Comparison of ENCODE assay signal across 1 cellular context in genomic region chr2:105337122-105338019, GRCh38.
TF ChIP-seq lines count a peak whose summit lies in the region.

Gene C2orf49, plus strand, starts transcription at chr2:105337540. Its CDS starts 48 bp downstream, at chr2:105337588.

TF ChIP-seq in GM23338, 12 proteins besides CTCF, POLR2A, EP300 and RAD21 (continued from another document):
- no peak for TF ChIP-seq ZNF114 (CRISPR knock-in tag; IDR thresholded peaks at IDR 0.05)
- TF ChIP-seq STAT1 (IDR thresholded peaks at IDR 0.05; ENCODE audit: unreplicated experiment), result no peak
- TF ChIP-seq REST (IDR thresholded peaks at IDR 0.05; ENCODE audit: unreplicated experiment), result no peak
- TF ChIP-seq POLR2AphosphoS5 (IDR thresholded peaks at IDR 0.05; ENCODE audit: low read depth), result peak; percentile 37; the same call in 1 of the 2 replicates
- peak; percentile 74; the same call in 1 of the 2 replicates for TF ChIP-seq ETS1 (IDR thresholded peaks at IDR 0.05)
